ENCODE assay signal across 11 cellular contexts in genomic region chr3:14555835-14556234, GRCh38. TPM values are rescaled to one million over a fixed set of nuclear protein-coding genes. Genes with fewer than 3 reads are reported as not detected.
DNase-seq lines count a peak whose midpoint lies in the region; ATAC-seq, FAIRE-seq and TF ChIP-seq lines count a peak whose summit lies in the region.
"Had no signal": no experiment of that assay in that cellular context is flagged by ENCODE, and none has a peak within 500 bp of the region (broad histone marks: within the 10 kb centered on the region; RNA-seq: fewer than 3 reads in every experiment).

No MANE protein-coding gene starts in this region.

- H3K4me2 ChIP-seq in HepG2 (ENCODE audit: low read depth, low read length), result peak overlapping the region; percentile 32; the same call in 1 of the 2 replicates

- FAIRE-seq in HepG2 (lab: Jason Lieb, UNC), result no peak

- peak; percentile 16 for DNase-seq in stimulated activated CD4-positive, alpha-beta T cell treated with anti-CD3 and anti-CD28 coated beads, Interleukin-15, amount 100 ng/mL, for 24 hours
- DNase-seq in stimulated activated CD4-positive, alpha-beta T cell treated with anti-CD3 and anti-CD28 coated beads, Interleukin-4, amount 100 ng/mL, for 24 hours, result no peak
- DNase-seq in breast epithelium (ENCODE audit: low spot score in 2 of 2), result no peak
- DNase-seq in HepG2 (ENCODE audit: low spot score), result no peak
- peak; percentile 72 for DNase-seq in upper lobe of right lung
- no peak for DNase-seq in occipital lobe (lab: John Stamatoyannopoulos, UW)
- no peak for DNase-seq in substantia nigra (lab: John Stamatoyannopoulos, UW)
- no peak for DNase-seq in SK-N-DZ (ENCODE audit: low spot score)
- DNase-seq: erythroblast had no signal

- no peaks in the 10 kb centered on the region for H3K36me3 ChIP-seq in breast epithelium
- no peaks in the 10 kb centered on the region for H3K36me3 ChIP-seq in HepG2 (replicated peaks in 1 of 2; ENCODE audit: control insufficient read depth in 1 of 2, insufficient read depth in 2 of 2, low read length in 2 of 2)
- H3K36me3 ChIP-seq in upper lobe of right lung, result no peaks in the 10 kb centered on the region
- H3K36me3 ChIP-seq: HAP-1 had no signal

- 19% methylated on average over 4 of the region's 22 CpGs for WGBS in HepG2 (ENCODE audit: low lambda C conversion rate)

- no TSS peak for BruUV-seq in HepG2 (replicated peaks; lab: Mats Ljungman, UMichigan)

- CTCF ChIA-PET in HepG2 (lab: Yijun Ruan, JAX; ENCODE audit: low intra/inter-chr PET ratio, low total read pairs), result no interaction called here

- POLR2A ChIA-PET in HepG2 (lab: Yijun Ruan, JAX), result no interaction called here

- TF ChIP-seq CTCF in breast epithelium (IDR thresholded peaks at IDR 0.05) (no peak), HepG2 (CRISPR knock-in tag; IDR thresholded peaks at IDR 0.05) (no peak), upper lobe of right lung (IDR thresholded peaks at IDR 0.05) (no peak)

- H3K79me2 ChIP-seq in HepG2 (ENCODE audit: insufficient read depth, low read length), result no peaks in the 10 kb centered on the region

- H3K9me3 ChIP-seq in breast epithelium (no peaks in the 10 kb centered on the region), HepG2 (ENCODE audit: low read length) (no peaks in the 10 kb centered on the region), upper lobe of right lung (no peaks in the 10 kb centered on the region)
- H3K9me3 ChIP-seq: HAP-1 had no signal

- TF ChIP-seq POLR2A in breast epithelium (IDR thresholded peaks at IDR 0.05) (no peak), HepG2 (IDR thresholded peaks at IDR 0.05; ENCODE audit: insufficient read depth in 1 of 2, low read depth in 2 of 2, low read length in 2 of 2) (no peak)

- no peak for TF ChIP-seq EP300 in HepG2 (IDR thresholded peaks at IDR 0.05; ENCODE audit: low read depth in 2 of 2, low read length in 2 of 2)
- no peak for TF ChIP-seq EP300 in HepG2 (CRISPR knock-in tag; IDR thresholded peaks at IDR 0.05; ENCODE audit: borderline replicate concordance)

- no peak overlapping the region for H3K9ac ChIP-seq in HepG2 (ENCODE audit: insufficient read depth, low read depth, low read length)

- in situ Hi-C loops in HepG2 (cut with HindIII; ENCODE audit: extremely low pct_ligation_motif_present, low pct_unique_long_range_greater_than_20kb), result no loop called here

- H3K27me3 ChIP-seq in breast epithelium (peaks cover 2 to 18% of the 10 kb centered on the region in 2 donors), HepG2 (ENCODE audit: control insufficient read depth in 1 of 2, insufficient read depth in 2 of 2, low read length in 2 of 2) (peaks cover 3 to 47% of the 10 kb centered on the region in 2 experiments; a peak in 3 of 5 replicates), upper lobe of right lung (peaks cover 19% of the 10 kb centered on the region)

- H3K4me1 ChIP-seq in breast epithelium (no peaks in the 10 kb centered on the region), HepG2 (ENCODE audit: insufficient read depth, low read length) (peaks cover 11% of the 10 kb centered on the region), upper lobe of right lung (no peaks in the 10 kb centered on the region)

- no peak for TF ChIP-seq RAD21 in HepG2 (CRISPR knock-in tag; IDR thresholded peaks at IDR 0.05)

- H2AFZ ChIP-seq in HepG2 (ENCODE audit: low read length), result no peak overlapping the region

- H3K27ac ChIP-seq in breast epithelium, result no peak overlapping the region
- no peak overlapping the region for H3K27ac ChIP-seq in HepG2 (ENCODE audit: extremely low read length, insufficient read depth, low read length)
- no peak overlapping the region for H3K27ac ChIP-seq in upper lobe of right lung
- H3K27ac ChIP-seq in substantia nigra (ENCODE audit: low read depth, low read length, poor library complexity, severe bottlenecking), result no peak overlapping the region
- H3K27ac ChIP-seq: C4-2B had no signal

- H4K20me1 ChIP-seq in HepG2 (ENCODE audit: insufficient read depth, low read length), result no peaks in the 10 kb centered on the region

- H3K4me3 ChIP-seq in breast epithelium (peak overlapping the region in 2 of 3 donors; percentile 28 to 37), HepG2 (replicated peaks in 1 of 3; ENCODE audit: insufficient read depth in 1 of 3, low read depth in 2 of 3, low read length in 3 of 3) (no peak overlapping the region; a peak in 1 of 6 replicates), upper lobe of right lung (no peak overlapping the region)
- H3K4me3 ChIP-seq: HAP-1 had no signal

- ATAC-seq in HepG2 (peak; percentile 72), upper lobe of right lung (peak; percentile 62)

- intact Hi-C loops in breast epithelium (cut with DNase I; ENCODE audit: low total_unique reads) (no loop called here), HepG2 (cut with micrococcal nuclease; ENCODE audit: unreplicated experiment) (no loop called here), upper lobe of right lung (cut with DNase I) (no loop called here)

TF ChIP-seq in HepG2, 621 proteins besides CTCF, POLR2A, EP300 and RAD21 (continues in another document):
- no peak for TF ChIP-seq ZNF850 (CRISPR knock-in tag; conservative IDR thresholded peaks at IDR 0.05)
- TF ChIP-seq SOX6 (IDR thresholded peaks at IDR 0.05), result no peak
- TF ChIP-seq SOX6 (CRISPR knock-in tag; IDR thresholded peaks at IDR 0.05), result no peak
- TF ChIP-seq ZBTB7B (CRISPR knock-in tag; IDR thresholded peaks at IDR 0.05), result no peak
- TF ChIP-seq HNRNPL (IDR thresholded peaks at IDR 0.05; ENCODE audit: low read depth, low read length), result peak; percentile 85
- 0 out of 2 replicates have a peak, but pooled peaks have one; percentile 37 for TF ChIP-seq TCF7L2 (IDR thresholded peaks at IDR 0.05; ENCODE audit: low read depth, low read length)
- TF ChIP-seq KLF16 (CRISPR knock-in tag; IDR thresholded peaks at IDR 0.05), result no peak
- no peak for TF ChIP-seq ATF2 (CRISPR knock-in tag; IDR thresholded peaks at IDR 0.05)
- TF ChIP-seq ZNF180 (CRISPR knock-in tag; IDR thresholded peaks at IDR 0.05; ENCODE audit: borderline replicate concordance, low read depth), result no peak
- no peak for TF ChIP-seq KMT2B (CRISPR knock-in tag; IDR thresholded peaks at IDR 0.05)
- TF ChIP-seq NKX3-1 (CRISPR knock-in tag; IDR thresholded peaks at IDR 0.05), result no peak
- TF ChIP-seq JUNB (CRISPR knock-in tag; IDR thresholded peaks at IDR 0.05; ENCODE audit: borderline replicate concordance), result no peak
- no peak for TF ChIP-seq POLR2AphosphoS2 (IDR thresholded peaks at IDR 0.05; ENCODE audit: low read depth, low read length)
- no peak for TF ChIP-seq ZNF782 (CRISPR knock-in tag; IDR thresholded peaks at IDR 0.05; ENCODE audit: borderline replicate concordance)
- no peak for TF ChIP-seq NR2F6 (IDR thresholded peaks at IDR 0.05)
- no peak for TF ChIP-seq NR2F6 (CRISPR knock-in tag; IDR thresholded peaks at IDR 0.05)

RNA-seq across cellular contexts. Expression of gene GRIP2, which starts 15.7 kb away (rescaled TPM):
- total RNA-seq in breast epithelium, result under 1 TPM; 0.16 to 0.88 (median 0.33) TPM
- total RNA-seq in HepG2 (2016; rRNA removed; fragmentation: Illumina TruSeq; extraction: Trizol), result 0.08 and 0.24 TPM in 2 replicates
- 0.09 and 0.10 TPM in 2 replicates for total RNA-seq in HepG2 (2016; cell fraction: cytosol; rRNA removed; fragmentation: Illumina TruSeq; extraction: Trizol; ENCODE audit: low read depth)
- 0.26 TPM in 1 of 2 replicates, not detected in the other for total RNA-seq in HepG2 (2016; cell fraction: insoluble cytoplasmic fraction; rRNA removed; fragmentation: Illumina TruSeq; extraction: Trizol)
- 0.09 and 0.55 TPM in 2 replicates for total RNA-seq in HepG2 (2016; cell fraction: membrane; rRNA removed; fragmentation: Illumina TruSeq; extraction: Trizol)
- 0.25 and 0.53 TPM in 2 replicates for total RNA-seq in HepG2 (2016; cell fraction: nucleus; rRNA removed; fragmentation: Illumina TruSeq; extraction: Trizol)
- 0.11 and 0.14 TPM in 2 replicates for polyA plus RNA-seq in HepG2 (2011; rRNA removed)
- 0.01 and 0.03 TPM in 2 replicates for polyA plus RNA-seq in HepG2 (2011; cell fraction: cytosol; rRNA removed)
- 0.36 and 0.40 TPM in 2 replicates for polyA plus RNA-seq in HepG2 (2011; cell fraction: nucleus; rRNA removed)
- polyA plus RNA-seq in HepG2 (2012), result 0.12 TPM in 2 replicates
- polyA plus RNA-seq in HepG2 (2016; cell fraction: cytosol; fragmentation: Illumina TruSeq; extraction: Trizol; ENCODE audit: low read depth), result 0.02 and 0.08 TPM in 2 replicates
- polyA plus RNA-seq in HepG2 (2016; cell fraction: insoluble cytoplasmic fraction; fragmentation: Illumina TruSeq; extraction: Trizol; ENCODE audit: low read depth), result not detected in 2 replicates
- 0.14 and 0.16 TPM in 2 replicates for polyA plus RNA-seq in HepG2 (2016; cell fraction: membrane; fragmentation: Illumina TruSeq; extraction: Trizol; ENCODE audit: low read depth)
- 0.56 and 0.57 TPM in 2 replicates for polyA plus RNA-seq in HepG2 (2016; cell fraction: nucleus; fragmentation: Illumina TruSeq; extraction: Trizol; ENCODE audit: insufficient read depth, low read depth)
- polyA minus RNA-seq in HepG2 (2011; rRNA and poly(A)+ RNA removed; ENCODE audit: low replicate concordance), result 0.04 and 0.58 TPM in 2 replicates
- polyA minus RNA-seq in HepG2 (2011; cell fraction: cytosol; rRNA and poly(A)+ RNA removed), result not detected in 2 replicates
- polyA minus RNA-seq in HepG2 (2011; cell fraction: nucleus; rRNA and poly(A)+ RNA removed), result 0.12 and 0.26 TPM in 2 replicates
- 0.52 TPM for total RNA-seq in upper lobe of right lung
- total RNA-seq in occipital lobe, result 9.7 TPM
- polyA plus RNA-seq in SK-N-DZ (2014; cell fraction: cytosol; rRNA removed), result 0.23 and 0.73 TPM in 2 replicates
- polyA plus RNA-seq in SK-N-DZ (2014; cell fraction: nucleus; rRNA removed), result 0.57 and 2.0 TPM in 2 replicates

Comparison
In these comparisons a context has a peak if more than half of its experiments do, and no peak if none do; other contexts are left out.
1. DNase-seq: peak in stimulated activated CD4-positive, alpha-beta T cell treated with anti-CD3 and anti-CD28 coated beads, Interleukin-15, amount 100 ng/mL, for 24 hours (single experiment) and upper lobe of right lung (single experiment); none in stimulated activated CD4-positive, alpha-beta T cell treated with anti-CD3 and anti-CD28 coated beads, Interleukin-4, amount 100 ng/mL, for 24 hours (single experiment), breast epithelium (0 of 2), HepG2 (single experiment), occipital lobe (single experiment), substantia nigra (0 of 49) and SK-N-DZ (single experiment).
2. H3K4me3 ChIP-seq: peak in breast epithelium (2 of 3); none in HepG2 (0 of 3) and upper lobe of right lung (single experiment).